Comparison of ENCODE assay signal across 13 cellular contexts in genomic region chr7:129258649-129259389, GRCh38. TPM values are rescaled to one million over a fixed set of nuclear protein-coding genes. Genes with fewer than 3 reads are reported as not detected.
A peak's percentile ranks its signal among the peaks of the same experiment; 100 is the strongest.
DNase-seq lines count a peak whose midpoint lies in the region; ATAC-seq, FAIRE-seq and TF ChIP-seq lines count a peak whose summit lies in the region.
"Had no signal": no experiment of that assay in that cellular context is flagged by ENCODE, and none has a peak within 500 bp of the region (broad histone marks: within the 10 kb centered on the region; RNA-seq: fewer than 3 reads in every experiment).

No MANE protein-coding gene starts in this region.

- peak overlapping the region; percentile 59 for H3K27ac Mint-ChIP-seq in activated naive CD4-positive, alpha-beta T cell treated with anti-CD3 and anti-CD28 coated beads, Interleukin-2, amount 50 U/mL, for 24 hours
- H3K27ac Mint-ChIP-seq in stimulated activated effector memory CD8-positive, alpha-beta T cell treated with anti-CD3 and anti-CD28 coated beads, Interleukin-12 subunit alpha, Interleukin-12 subunit beta, amount 100 ng/mL, for 72 hours = peak overlapping the region; percentile 38
- H3K27ac Mint-ChIP-seq: activated T-helper 2 cell treated with anti-CD3 and anti-CD28 coated beads, Interferon-gamma antibody, Interleukin-2, Interleukin-4, amounts not matched to agents 10 μg/mL and 5 μg/mL and 100 μg/mL, durations not matched to agents 14 hours and 24 hours and 36 hours had no signal

- ATAC-seq in stimulated activated effector memory CD8-positive, alpha-beta T cell treated with anti-CD3 and anti-CD28 coated beads, Interleukin-12 subunit alpha, Interleukin-12 subunit beta, amount 100 ng/mL, for 72 hours = no peak
- ATAC-seq in GM21737 (IDR thresholded peaks at IDR 0.05; ENCODE audit: unreplicated experiment) = no peak

- no CpG with 5 or more reads among the region's 4 CpGs for WGBS in iPS DF 6.9 (ENCODE audit: insufficient coverage, insufficient read length)

- H3K4me1 ChIP-seq in iPS DF 6.9 (ENCODE audit: control insufficient read depth, insufficient read depth, low read length) = peaks cover 1% of the 10 kb centered on the region; the same call in 1 of the 2 replicates
- no peaks in the 10 kb centered on the region for H3K4me1 ChIP-seq in breast epithelium

- H3K27ac ChIP-seq in SK-N-MC (peak overlapping the region; percentile 89), iPS DF 6.9 (ENCODE audit: low read length) (no peak overlapping the region), breast epithelium (no peak overlapping the region)
- H3K27ac ChIP-seq: hepatocyte had no signal

- H3K36me3 ChIP-seq in SK-N-MC (ENCODE audit: insufficient read depth, low read length) = no peaks in the 10 kb centered on the region
- no peaks in the 10 kb centered on the region for H3K36me3 ChIP-seq in iPS DF 6.9 (ENCODE audit: control insufficient read depth, insufficient read depth, low read length)
- no peaks in the 10 kb centered on the region for H3K36me3 ChIP-seq in breast epithelium

- FAIRE-seq in urothelium cell line (lab: Jason Lieb, UNC) = no peak
- FAIRE-seq: TTC549 had no signal

- TF ChIP-seq POLR2A in breast epithelium (IDR thresholded peaks at IDR 0.05) = no peak

- no peaks in the 10 kb centered on the region for H3K27me3 ChIP-seq in iPS DF 6.9 (ENCODE audit: control insufficient read depth, insufficient read depth, low read length)
- H3K27me3 ChIP-seq in breast epithelium = no peaks in the 10 kb centered on the region
- H3K27me3 ChIP-seq: hepatocyte had no signal

- H3K36me3 Mint-ChIP-seq in activated naive CD4-positive, alpha-beta T cell treated with anti-CD3 and anti-CD28 coated beads, Interleukin-2, amount 50 U/mL, for 24 hours = peaks cover 4% of the 10 kb centered on the region
- H3K36me3 Mint-ChIP-seq in stimulated activated effector memory CD8-positive, alpha-beta T cell treated with anti-CD3 and anti-CD28 coated beads, Interleukin-12 subunit alpha, Interleukin-12 subunit beta, amount 100 ng/mL, for 72 hours = no peaks in the 10 kb centered on the region

- peak overlapping the region; percentile 54 for H3K4me3 Mint-ChIP-seq in activated naive CD4-positive, alpha-beta T cell treated with anti-CD3 and anti-CD28 coated beads, Interleukin-2, amount 50 U/mL, for 24 hours
- H3K4me3 Mint-ChIP-seq in stimulated activated effector memory CD8-positive, alpha-beta T cell treated with anti-CD3 and anti-CD28 coated beads, Interleukin-12 subunit alpha, Interleukin-12 subunit beta, amount 100 ng/mL, for 72 hours = peak overlapping the region; percentile 20

- H3K4me3 ChIP-seq in SK-N-MC (peak overlapping the region; percentile 68), iPS DF 6.9 (ENCODE audit: low read length) (no peak overlapping the region), breast epithelium (no peak overlapping the region)
- H3K4me3 ChIP-seq: hepatocyte had no signal

- peaks cover 29% of the 10 kb centered on the region for H3K4me1 Mint-ChIP-seq in activated naive CD4-positive, alpha-beta T cell treated with anti-CD3 and anti-CD28 coated beads, Interleukin-2, amount 50 U/mL, for 24 hours
- H3K4me1 Mint-ChIP-seq in stimulated activated effector memory CD8-positive, alpha-beta T cell treated with anti-CD3 and anti-CD28 coated beads, Interleukin-12 subunit alpha, Interleukin-12 subunit beta, amount 100 ng/mL, for 72 hours = peaks cover 26% of the 10 kb centered on the region

- no peaks in the 10 kb centered on the region for H3K27me3 Mint-ChIP-seq in activated naive CD4-positive, alpha-beta T cell treated with anti-CD3 and anti-CD28 coated beads, Interleukin-2, amount 50 U/mL, for 24 hours

- TF ChIP-seq CTCF in breast epithelium (IDR thresholded peaks at IDR 0.05) = no peak

- peak overlapping the region; percentile 40 for H3K9ac ChIP-seq in SK-N-MC (ENCODE audit: insufficient read length)

- H3K9me3 Mint-ChIP-seq in activated naive CD4-positive, alpha-beta T cell treated with anti-CD3 and anti-CD28 coated beads, Interleukin-2, amount 50 U/mL, for 24 hours = no peaks in the 10 kb centered on the region
- H3K9me3 Mint-ChIP-seq in stimulated activated effector memory CD8-positive, alpha-beta T cell treated with anti-CD3 and anti-CD28 coated beads, Interleukin-12 subunit alpha, Interleukin-12 subunit beta, amount 100 ng/mL, for 72 hours = no peaks in the 10 kb centered on the region
- H3K9me3 Mint-ChIP-seq: activated T-helper 2 cell treated with anti-CD3 and anti-CD28 coated beads, Interferon-gamma antibody, Interleukin-2, Interleukin-4, amounts not matched to agents 10 μg/mL and 5 μg/mL and 100 μg/mL, durations not matched to agents 14 hours and 24 hours and 36 hours had no signal

- no peaks in the 10 kb centered on the region for H3K9me3 ChIP-seq in SK-N-MC (ENCODE audit: low read depth, low read length)
- no peaks in the 10 kb centered on the region for H3K9me3 ChIP-seq in iPS DF 6.9 (ENCODE audit: control insufficient read depth, insufficient read depth, low read length)
- H3K9me3 ChIP-seq in breast epithelium = no peaks in the 10 kb centered on the region

- intact Hi-C loops in breast epithelium (cut with DNase I; ENCODE audit: low total_unique reads) = no loop called here

- no peak for DNase-seq in activated naive CD4-positive, alpha-beta T cell treated with anti-CD3 and anti-CD28 coated beads, Interleukin-2, amount 50 U/mL, for 16 hours
- DNase-seq in SK-N-MC (ENCODE audit: low read depth, low spot score) (peak; percentile 77), iPS DF 6.9 (ENCODE audit: low read depth, low spot score) (peak; percentile 79), urothelium cell line (ENCODE audit: low spot score) (no peak), breast epithelium (ENCODE audit: low spot score in 2 of 2) (no peak)
- no peak for DNase-seq in stimulated activated effector memory CD8-positive, alpha-beta T cell treated with anti-CD3 and anti-CD28 coated beads, Interleukin-12 subunit alpha, Interleukin-12 subunit beta, amount 100 ng/mL, for 72 hours (ENCODE audit: low spot score in 2 of 2)
- DNase-seq: stimulated activated CD4-positive, alpha-beta T cell treated with anti-CD3 and anti-CD28 coated beads, Interleukin-2, amount 100 ng/mL, for 24 hours; substantia nigra had no signal

RNA-seq across cellular contexts. Expression of gene AHCYL2, which starts 34.0 kb away (rescaled TPM):
- 10 to 100 TPM; 19.0 to 24.7 (median 21.8) TPM for total RNA-seq in breast epithelium

Comparison
In these comparisons a context has a peak if more than half of its experiments do, and no peak if none do; other contexts are left out.
1. DNase-seq: peak in SK-N-MC (single experiment) and iPS DF 6.9 (single experiment); none in activated naive CD4-positive, alpha-beta T cell treated with anti-CD3 and anti-CD28 coated beads, Interleukin-2, amount 50 U/mL, for 16 hours (single experiment), stimulated activated effector memory CD8-positive, alpha-beta T cell treated with anti-CD3 and anti-CD28 coated beads, Interleukin-12 subunit alpha, Interleukin-12 subunit beta, amount 100 ng/mL, for 72 hours (0 of 2), urothelium cell line (single experiment) and breast epithelium (0 of 2).